24 cellular contexts compared by ENCODE assay signal in genomic region chr16:49278567-49278827, GRCh38. TPM values are rescaled to one million over a fixed set of nuclear protein-coding genes. Genes with fewer than 3 reads are reported as not detected.
"Had no signal": no experiment of that assay in that cellular context is flagged by ENCODE, and none has a peak within 500 bp of the region (broad histone marks: within the 10 kb centered on the region; RNA-seq: fewer than 3 reads in every experiment).

No MANE protein-coding gene starts in this region.

- H3K9me3 Mint-ChIP-seq: T-cell had no signal

- H3K36me3 ChIP-seq: cardiac muscle cell, tibial artery had no signal

- H3K4me2 ChIP-seq: SK-N-SH had no signal

- DNase-seq: activated CD4-positive, alpha-beta T cell treated with anti-CD3 and anti-CD28 coated beads for 48 hours; activated CD4-positive, CD25-positive, alpha-beta regulatory T cell; activated gamma-delta T cell treated with Interleukin-2 at 50 U/mL for 16 hours; amniotic stem cell; effector memory CD8-positive, alpha-beta T cell; foreskin keratinocyte; hippocampal formation; mesenchymal stem cell; naive thymus-derived CD8-positive, alpha-beta T cell; nucleus accumbens; SK-N-SH; stimulated activated CD4-positive, alpha-beta T cell treated with anti-CD3 and anti-CD28 coated beads, Interleukin-1b, Interleukin-23, amount 100 ng/mL, for 48 hours; stimulated activated CD8-positive, alpha-beta memory T cell treated with anti-CD3 and anti-CD28 coated beads, Interleukin-4, amount 100 ng/mL, for 48 hours; stimulated activated naive CD8-positive, alpha-beta T cell treated with anti-CD3 and anti-CD28 coated beads, Interleukin-15, Interleukin-2, amounts not matched to agents 100 U/mL and 50 U/mL, for 24 hours; T-cell; T-helper 9 cell; tibial artery had no signal

- ATAC-seq: activated naive CD4-positive, alpha-beta T cell treated with anti-CD3 and anti-CD28 coated beads, Interleukin-2, amount 50 U/mL, for 72 hours; effector memory CD8-positive, alpha-beta T cell; foreskin keratinocyte; naive thymus-derived CD8-positive, alpha-beta T cell; stimulated activated naive CD8-positive, alpha-beta T cell treated with anti-CD3 and anti-CD28 coated beads, Interleukin-15, Interleukin-2, amounts not matched to agents 100 U/mL and 50 U/mL, for 24 hours; T-cell had no signal

- H3K36me3 Mint-ChIP-seq: T-cell had no signal

- H3K4me1 ChIP-seq: foreskin keratinocyte had no signal

- H3K4me3 ChIP-seq: cardiac muscle cell had no signal

- H3K27ac Mint-ChIP-seq: effector memory CD8-positive, alpha-beta T cell; T-cell had no signal

- FAIRE-seq: urothelium cell line had no signal

- H3K9ac ChIP-seq: SK-N-SH had no signal

- H3K4me3 Mint-ChIP-seq: effector memory CD8-positive, alpha-beta T cell had no signal

- H3K27ac ChIP-seq: cardiac muscle cell, foreskin keratinocyte, tibial artery had no signal

- H3K9me3 ChIP-seq: SK-N-SH, tibial artery had no signal

RNA-seq across cellular contexts. Expression of gene CBLN1, which starts 3.1 kb away (rescaled TPM):
- total RNA-seq: activated naive CD4-positive, alpha-beta T cell treated with anti-CD3 and anti-CD28 coated beads, Interleukin-2, amount 50 U/mL, for 72 hours; epithelial cell of proximal tubule; fibroblast of lung; kidney epithelial cell; naive thymus-derived CD8-positive, alpha-beta T cell; renal cortical epithelial cell; T-cell had no signal
- polyA plus RNA-seq: fibroblast of lung; naive thymus-derived CD8-positive, alpha-beta T cell; SK-N-SH had no signal
